ENCODE assay signal across 8 cellular contexts in the genomic region with DNA sequence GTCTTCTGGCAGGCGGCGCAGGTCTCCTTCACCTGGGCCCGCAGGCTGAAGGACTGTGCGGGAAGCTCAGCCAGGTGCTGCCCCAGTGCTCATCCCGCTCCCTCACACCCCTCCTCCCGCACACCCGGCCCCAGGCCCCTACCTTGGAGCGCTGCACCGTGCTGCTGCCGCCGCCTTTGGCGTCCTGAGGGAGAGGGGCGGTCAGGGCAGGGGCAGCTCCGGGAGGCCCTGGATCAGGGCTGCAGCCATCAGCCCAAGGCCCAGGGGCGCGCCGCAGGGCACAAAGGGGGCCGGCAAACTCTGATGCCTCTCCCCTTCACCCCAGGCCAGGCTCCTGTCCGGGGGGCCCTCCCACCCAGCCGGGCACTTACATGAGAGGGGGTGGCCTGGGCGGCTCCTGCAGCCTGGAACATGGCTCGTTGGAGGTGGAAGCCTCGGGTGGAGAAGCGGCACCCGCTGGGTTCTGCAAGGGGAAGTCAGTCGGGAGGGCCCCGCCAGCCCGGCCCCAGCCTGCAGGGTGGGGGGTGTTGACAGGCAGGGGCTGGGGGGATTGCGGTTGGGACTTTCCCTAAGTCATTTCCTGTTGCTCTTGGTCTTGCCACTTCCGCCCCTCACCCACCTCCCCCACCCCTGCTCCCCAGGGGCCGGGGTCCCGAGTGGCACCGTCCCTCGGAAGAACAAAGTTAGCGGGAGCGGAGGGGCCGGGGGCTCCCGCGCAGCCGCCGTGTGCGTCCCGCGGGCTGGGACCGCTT. TPM values are rescaled to one million over a fixed set of nuclear protein-coding genes. Genes with fewer than 3 reads are reported as not detected.
A peak's percentile ranks its signal among the peaks of the same experiment; 100 is the strongest.
DNase-seq lines count a peak whose midpoint lies in the region; ATAC-seq and TF ChIP-seq lines count a peak whose summit lies in the region.

No MANE protein-coding gene starts in this region.

- peaks cover 0 to 51% (median 42%) of the 10 kb centered on the region in 4 donors for H3K4me1 ChIP-seq in sigmoid colon

- intact Hi-C loops in left ventricle myocardium superior (cut with micrococcal nuclease) (no loop called here), sigmoid colon (cut with DNase I) (loop anchor here (5.0 kb wide), 1 partner anchor 77 kb away; a partner anchor contains a TSS)

- H3K4me3 ChIP-seq in GM12875 (ENCODE audit: low read depth, low read length): peak overlapping the region; percentile 91
- peak overlapping the region; percentile 19 to 76 (median 56) for H3K4me3 ChIP-seq in sigmoid colon

- TF ChIP-seq POLR2A in sigmoid colon (IDR thresholded peaks at IDR 0.05): no peak

- H3K27me3 ChIP-seq in sigmoid colon: no peaks in the 10 kb centered on the region

- no peaks in the 10 kb centered on the region for H3K9me3 ChIP-seq in sigmoid colon

- peak overlapping the region; percentile 65 to 75 (median 70) for H3K27ac ChIP-seq in sigmoid colon

- TF ChIP-seq CTCF in GM12875 (IDR thresholded peaks at IDR 0.05; ENCODE audit: borderline replicate concordance, insufficient read depth, low read depth, low read length) (no peak), sigmoid colon (IDR thresholded peaks at IDR 0.05) (no peak)

- ATAC-seq in HG02840 (IDR thresholded peaks at IDR 0.05; ENCODE audit: low FRiP score, unreplicated experiment) (peak; percentile 41), left ventricle myocardium superior (peak; percentile 20)

- 3 to 5% methylated on average over 45 of the region's 45 CpGs for WGBS in sigmoid colon, 2 donors

- no peak for TF ChIP-seq EP300 in sigmoid colon (IDR thresholded peaks at IDR 0.05)

- peaks cover 0 to 20% (median 8%) of the 10 kb centered on the region in 4 donors for H3K36me3 ChIP-seq in sigmoid colon

- peak; percentile 53 for DNase-seq in SIG-M5 (lab: John Stamatoyannopoulos, UW)
- DNase-seq in activated gamma-delta T cell treated with Interleukin-2 at 50 U/mL for 16 hours: peak; percentile 94
- peak; percentile 73 for DNase-seq in left ventricle myocardium superior
- peak; percentile 78 for DNase-seq in sigmoid colon
- DNase-seq in Ammon's horn (ENCODE audit: low spot score): no peak
- no peak for DNase-seq in LoVo (ENCODE audit: low spot score)

RNA-seq across cellular contexts. Expression of a gene that starts 0.9 kb away (rescaled TPM):
- total RNA-seq in left ventricle myocardium superior (4.7 TPM), sigmoid colon (10 to 100 TPM in 1 of 4 donors, 1 to 10 TPM in 3; 3.0 to 16.8 (median 8.5) TPM)
- polyA plus RNA-seq in sigmoid colon: 100 to 1,000 TPM in 1 of 3 donors, 1 to 10 TPM in 2; 3.5 to 119 (median 3.6) TPM

RNA-seq across cellular contexts. Expression of a gene that starts 42.5 kb away (rescaled TPM):
- total RNA-seq in left ventricle myocardium superior (16.0 TPM), sigmoid colon (10 to 100 TPM; 20.0 to 45.1 (median 24.7) TPM)
- 10 to 100 TPM in 1 of 3 donors, 1 to 10 TPM in 2; 7.2 to 18.3 (median 7.6) TPM for polyA plus RNA-seq in sigmoid colon

Comparison
In these comparisons a context has a peak if more than half of its experiments do, and no peak if none do; other contexts are left out.
1. DNase-seq: peak in SIG-M5 (single experiment), activated gamma-delta T cell treated with Interleukin-2 at 50 U/mL for 16 hours (single experiment), left ventricle myocardium superior (single experiment) and sigmoid colon (single experiment); none in Ammon's horn (single experiment) and LoVo (single experiment).